Comparison of ENCODE assay signal across 8 cellular contexts in genomic region chr12:49567302-49567610, GRCh38. TPM values are rescaled to one million over a fixed set of nuclear protein-coding genes. Genes with fewer than 3 reads are reported as not detected.
DNase-seq lines count a peak whose midpoint lies in the region; ATAC-seq, FAIRE-seq and TF ChIP-seq lines count a peak whose summit lies in the region.

No MANE protein-coding gene starts in this region.

- H3K4me1 ChIP-seq in mesodermal cell (ENCODE audit: control insufficient read depth, insufficient read depth, low read length, poor library complexity, severe bottlenecking) = peaks cover 12% of the 10 kb centered on the region

- no peak for TF ChIP-seq CTCF in bronchial epithelial cell (IDR thresholded peaks at IDR 0.05; ENCODE audit: insufficient read depth, low read length, severe bottlenecking)
- TF ChIP-seq CTCF in GM20000 (IDR thresholded peaks at IDR 0.05; ENCODE audit: extremely low read depth, missing control alignments) = no peak

- no peak for FAIRE-seq in bronchial epithelial cell (lab: Jason Lieb, UNC)

- peak; percentile 3 for ATAC-seq in GM18873 (IDR thresholded peaks at IDR 0.05; ENCODE audit: low FRiP score, unreplicated experiment)
- peak; percentile 7 for ATAC-seq in HG03442 (IDR thresholded peaks at IDR 0.05; ENCODE audit: unreplicated experiment)

- H3K36me3 ChIP-seq in bronchial epithelial cell (ENCODE audit: control insufficient read depth, insufficient read depth, low read length) (peaks cover 27% of the 10 kb centered on the region), mesodermal cell (ENCODE audit: control insufficient read depth, insufficient read depth, low read length) (peaks cover 55% of the 10 kb centered on the region)

- H3K4me3 ChIP-seq in bronchial epithelial cell (ENCODE audit: low read depth, low read length) (peak overlapping the region; percentile 90), mesodermal cell (ENCODE audit: extremely low read depth, insufficient read depth, low read length, poor library complexity, severe bottlenecking) (peak overlapping the region; percentile 92)

- no peaks in the 10 kb centered on the region for H3K27me3 ChIP-seq in bronchial epithelial cell (ENCODE audit: control insufficient read depth, insufficient read depth, low read length)

- no peak overlapping the region for H3K27ac ChIP-seq in mesodermal cell (ENCODE audit: low read depth, low read length, severe bottlenecking)

- 5 to 6% methylated on average over 7 to 11 of the region's 11 CpGs for WGBS in mesodermal cell (ENCODE audit: insufficient coverage in 2 of 2), 2 experiments

- DNase-seq in bronchial epithelial cell (ENCODE audit: low read depth) (no peak), DMS 273 (lab: John Stamatoyannopoulos, UW; ENCODE audit: unreplicated experiment) (no peak), NCI-H2081 treated with DMSO at 0.1 percent for 48 hours (lab: John Stamatoyannopoulos, UW) (no peak), GM20000 (ENCODE audit: low spot score) (no peak), NCI-H526 treated with DMSO at 0.1 percent for 48 hours (lab: John Stamatoyannopoulos, UW) (no peak)

- H3K9me3 ChIP-seq in mesodermal cell (ENCODE audit: control insufficient read depth, low read length) = no peaks in the 10 kb centered on the region

RNA-seq across cellular contexts. Expression of gene MCRS1, which starts 0.7 kb away (rescaled TPM):
- 62.7 and 64.6 TPM in 2 replicates for total RNA-seq in bronchial epithelial cell
- polyA plus RNA-seq in mesodermal cell (2013, experiment 1 of 2) = 55.6 TPM
- polyA plus RNA-seq in mesodermal cell (2013, experiment 2 of 2) = 48.8 TPM

RNA-seq across cellular contexts. Expression of gene KCNH3, which starts 28.4 kb away (rescaled TPM):
- under 0.01 TPM in 2 replicates for total RNA-seq in bronchial epithelial cell
- polyA plus RNA-seq in mesodermal cell (2013, experiment 1 of 2) = 0.11 TPM
- polyA plus RNA-seq in mesodermal cell (2013, experiment 2 of 2) = not detected

RNA-seq across cellular contexts. Expression of gene FAM186B, which starts 38.2 kb away (rescaled TPM):
- 0.13 and 0.26 TPM in 2 replicates for total RNA-seq in bronchial epithelial cell
- polyA plus RNA-seq in mesodermal cell (2013, experiment 1 of 2) = 0.18 TPM
- 0.20 TPM for polyA plus RNA-seq in mesodermal cell (2013, experiment 2 of 2)

RNA-seq across cellular contexts. Expression of gene PRPF40B, which starts 56.1 kb away (rescaled TPM):
- 16.3 and 21.4 TPM in 2 replicates for total RNA-seq in bronchial epithelial cell
- polyA plus RNA-seq in mesodermal cell (2013, experiment 1 of 2) = 14.7 TPM
- 13.0 TPM for polyA plus RNA-seq in mesodermal cell (2013, experiment 2 of 2)
